ENCODE assay signal across 8 cellular contexts in the genomic region with DNA sequence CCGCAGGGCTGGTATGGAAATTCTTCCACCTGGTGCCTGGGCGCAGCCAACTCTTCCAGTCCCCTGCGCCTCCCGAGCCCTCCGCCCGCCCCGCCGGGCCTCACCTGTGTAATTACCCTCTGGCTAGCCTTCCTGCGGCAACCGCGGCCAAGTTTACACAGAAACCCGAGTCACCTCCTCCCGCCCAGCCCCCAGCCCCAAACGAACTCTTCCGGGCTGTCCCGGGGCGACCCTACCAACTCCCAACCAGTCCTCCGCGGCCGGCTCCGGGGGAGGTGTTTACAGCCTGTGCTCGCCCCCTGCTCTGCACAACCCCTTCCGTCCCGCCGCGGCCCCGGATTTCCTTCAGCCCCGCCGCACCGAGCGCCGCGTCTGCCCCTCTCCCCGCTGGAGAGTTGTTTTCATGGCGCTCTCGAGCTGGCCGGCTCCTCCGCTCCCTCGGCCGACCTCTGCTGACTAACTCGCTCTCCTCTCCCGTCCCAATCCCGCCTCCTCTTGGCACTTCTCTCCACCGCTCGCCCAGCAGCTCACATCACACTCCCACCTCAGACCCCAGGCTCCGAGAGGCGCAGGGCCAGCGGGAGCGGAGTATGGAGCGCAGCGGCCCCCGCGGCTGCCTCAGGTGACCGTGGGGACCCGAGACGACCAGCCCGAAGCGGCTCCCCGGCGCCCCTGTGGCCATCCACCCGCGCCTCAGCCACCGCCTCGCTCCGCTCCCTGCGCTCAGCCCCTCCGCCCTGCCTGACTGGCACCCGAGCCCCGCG. TPM values are rescaled to one million over a fixed set of nuclear protein-coding genes. Genes with fewer than 3 reads are reported as not detected.
A peak's percentile ranks its signal among the peaks of the same experiment; 100 is the strongest.
DNase-seq lines count a peak whose midpoint lies in the region; ATAC-seq and TF ChIP-seq lines count a peak whose summit lies in the region.

No MANE protein-coding gene starts in this region.

- no peaks in the 10 kb centered on the region for H3K27me3 Mint-ChIP-seq in activated T-helper 2 cell treated with anti-CD3 and anti-CD28 coated beads, Interferon-gamma antibody, Interleukin-2, Interleukin-4, amounts not matched to agents 10 μg/mL and 5 μg/mL and 100 μg/mL, durations not matched to agents 14 hours and 24 hours and 36 hours (ENCODE audit: low read depth)
- peaks cover 23% of the 10 kb centered on the region for H3K27me3 Mint-ChIP-seq in nephron progenitor cell (ENCODE audit: low read depth, poor library complexity)

- no peaks in the 10 kb centered on the region for H3K9me3 Mint-ChIP-seq in activated T-helper 2 cell treated with anti-CD3 and anti-CD28 coated beads, Interferon-gamma antibody, Interleukin-2, Interleukin-4, amounts not matched to agents 10 μg/mL and 5 μg/mL and 100 μg/mL, durations not matched to agents 14 hours and 24 hours and 36 hours
- no peaks in the 10 kb centered on the region for H3K9me3 Mint-ChIP-seq in nephron progenitor cell

- H3K27me3 ChIP-seq in PC-9 (ENCODE audit: insufficient read depth, low read depth) (no peaks in the 10 kb centered on the region), stomach smooth muscle (ENCODE audit: control insufficient read depth in 1 of 2, insufficient read depth in 2 of 2, low read length in 2 of 2) (no peaks in the 10 kb centered on the region)

- H3K4me1 Mint-ChIP-seq in activated T-helper 2 cell treated with anti-CD3 and anti-CD28 coated beads, Interferon-gamma antibody, Interleukin-2, Interleukin-4, amounts not matched to agents 10 μg/mL and 5 μg/mL and 100 μg/mL, durations not matched to agents 14 hours and 24 hours and 36 hours (ENCODE audit: low read depth), result peaks cover 36% of the 10 kb centered on the region
- peaks cover 28% of the 10 kb centered on the region for H3K4me1 Mint-ChIP-seq in nephron progenitor cell

- H3K4me1 ChIP-seq in PC-9 (replicated peaks; ENCODE audit: insufficient read depth) (peaks cover 51% of the 10 kb centered on the region), stomach smooth muscle (ENCODE audit: control insufficient read depth, insufficient read depth, low read length) (no peaks in the 10 kb centered on the region)

- H3K36me3 ChIP-seq in PC-9 (ENCODE audit: low read depth), result no peaks in the 10 kb centered on the region
- H3K36me3 ChIP-seq in stomach smooth muscle (ENCODE audit: control insufficient read depth in 2 of 2, insufficient read depth in 2 of 2, low read length in 2 of 2), result no peaks in the 10 kb centered on the region

- peak overlapping the region; percentile 88 for H3K4me3 Mint-ChIP-seq in activated T-helper 2 cell treated with anti-CD3 and anti-CD28 coated beads, Interferon-gamma antibody, Interleukin-2, Interleukin-4, amounts not matched to agents 10 μg/mL and 5 μg/mL and 100 μg/mL, durations not matched to agents 14 hours and 24 hours and 36 hours (ENCODE audit: low read depth)
- H3K4me3 Mint-ChIP-seq in nephron progenitor cell, result peak overlapping the region; percentile 94

- CTCF ChIA-PET in PC-9 (lab: Charles Lee), result interaction anchor here (0.7 kb wide), 1 partner anchor 563 kb away, joined by 3 read pairs; no protein-coding TSS in a partner anchor

- H3K79me2 ChIP-seq in PC-9 (ENCODE audit: low read depth), result peaks cover 11% of the 10 kb centered on the region; the same call in 1 of the 2 replicates

- peaks cover 17% of the 10 kb centered on the region; the same call in 1 of the 2 replicates for H3F3A ChIP-seq in PC-9 (ENCODE audit: insufficient read depth, low read depth)

- DNase-seq in AG09309 (ENCODE audit: low read depth), result no peak
- DNase-seq in PC-9, result peak; percentile 39 to 70
- DNase-seq in activated T-helper 2 cell treated with anti-CD3 and anti-CD28 coated beads, Interferon-gamma antibody, Interleukin-2, Interleukin-4, amounts not matched to agents 10 μg/mL and 5 μg/mL and 100 μg/mL, durations not matched to agents 14 hours and 24 hours and 36 hours (ENCODE audit: low spot score), result peak; percentile 62
- peak; percentile 68 for DNase-seq in fibroblast of pulmonary artery (ENCODE audit: low read depth)
- peak; percentile 78 for DNase-seq in nephron progenitor cell

- peak overlapping the region; percentile 92 for H3K4me3 ChIP-seq in AG09309 (ENCODE audit: control insufficient read depth, low read depth, low read length)
- peak overlapping the region; percentile 89 for H3K4me3 ChIP-seq in PC-9
- H3K4me3 ChIP-seq in fibroblast of pulmonary artery (replicated peaks; ENCODE audit: low read depth, low read length), result peak overlapping the region; percentile 80
- peak overlapping the region; percentile 82 to 91 for H3K4me3 ChIP-seq in stomach smooth muscle (ENCODE audit: low read length in 2 of 2)

- no peaks in the 10 kb centered on the region for H3K9me2 ChIP-seq in PC-9 (ENCODE audit: insufficient read depth)

- H2AFZ ChIP-seq in PC-9, result peak overlapping the region; percentile 93

- H3K36me3 Mint-ChIP-seq in activated T-helper 2 cell treated with anti-CD3 and anti-CD28 coated beads, Interferon-gamma antibody, Interleukin-2, Interleukin-4, amounts not matched to agents 10 μg/mL and 5 μg/mL and 100 μg/mL, durations not matched to agents 14 hours and 24 hours and 36 hours (ENCODE audit: low read depth), result peaks cover 19% of the 10 kb centered on the region
- H3K36me3 Mint-ChIP-seq in nephron progenitor cell (ENCODE audit: low read depth), result peaks cover 18% of the 10 kb centered on the region

- intact Hi-C loops in PC-9 (cut with micrococcal nuclease; ENCODE audit: unreplicated experiment), result loop anchor here (1.0 to 2.0 kb wide), 6 partner anchors 25 to 416 kb away; a partner anchor contains a TSS
- intact Hi-C loops in activated T-helper 2 cell treated with anti-CD3 and anti-CD28 coated beads, Interferon-gamma antibody, Interleukin-2, Interleukin-4, amounts not matched to agents 10 μg/mL and 5 μg/mL and 100 μg/mL, durations not matched to agents 14 hours and 24 hours and 36 hours (cut with micrococcal nuclease), result loop anchor here (1.0 to 10.0 kb wide), 7 partner anchors 20 to 1794 kb away; a partner anchor contains a TSS

- H3K27ac Mint-ChIP-seq in activated T-helper 2 cell treated with anti-CD3 and anti-CD28 coated beads, Interferon-gamma antibody, Interleukin-2, Interleukin-4, amounts not matched to agents 10 μg/mL and 5 μg/mL and 100 μg/mL, durations not matched to agents 14 hours and 24 hours and 36 hours, result peak overlapping the region; percentile 98
- H3K27ac Mint-ChIP-seq in nephron progenitor cell, result peak overlapping the region; percentile 99

- ATAC-seq in GM18909 (IDR thresholded peaks at IDR 0.05; ENCODE audit: poor library complexity, unreplicated experiment) (peak; percentile 25), HG03280 (IDR thresholded peaks at IDR 0.05; ENCODE audit: unreplicated experiment) (peak; percentile 17)

- H3K27ac ChIP-seq in PC-9, result peak overlapping the region; percentile 60
- peak overlapping the region; percentile 88 for H3K27ac ChIP-seq in stomach smooth muscle (ENCODE audit: low read length)

- H4K20me1 ChIP-seq in PC-9 (ENCODE audit: insufficient read depth), result no peaks in the 10 kb centered on the region

- H3K9me3 ChIP-seq in PC-9 (ENCODE audit: insufficient read depth, low read depth) (no peaks in the 10 kb centered on the region), stomach smooth muscle (ENCODE audit: control insufficient read depth in 2 of 2, low read length in 2 of 2) (no peaks in the 10 kb centered on the region)

- peak overlapping the region; percentile 95 for H3K4me2 ChIP-seq in PC-9

- BruUV-seq in PC-9 (replicated peaks; lab: Mats Ljungman, UMichigan), result no TSS peak

- POLR2A ChIA-PET in PC-9 (lab: Charles Lee; ENCODE audit: unreplicated experiment), result interaction anchor here (0.7 kb wide), 1 partner anchor 391 kb away, joined by 3 read pairs; no protein-coding TSS in a partner anchor

- peak overlapping the region; percentile 71 to 80 for H3K9ac ChIP-seq in stomach smooth muscle (ENCODE audit: low read length in 2 of 2)

- TF ChIP-seq CTCF in AG09309 (IDR thresholded peaks at IDR 0.05; ENCODE audit: control insufficient read depth, insufficient read depth, low read depth, low read length, missing control alignments) (no peak), PC-9 (conservative IDR thresholded peaks at IDR 0.05) (no peak; the same call in 1 of the 2 replicates), fibroblast of pulmonary artery (IDR thresholded peaks at IDR 0.05; ENCODE audit: low read length, missing control alignments) (no peak), nephron progenitor cell (IDR thresholded peaks at IDR 0.05) (no peak)

RNA-seq across cellular contexts. Expression of a gene that starts 0.5 kb away (rescaled TPM):
- 30.4 and 35.7 TPM in 2 replicates for total RNA-seq in PC-9 (2021)
- 14.4 TPM in 2 replicates for total RNA-seq in activated T-helper 2 cell treated with anti-CD3 and anti-CD28 coated beads, Interferon-gamma antibody, Interleukin-2, Interleukin-4, amounts not matched to agents 10 μg/mL and 5 μg/mL and 100 μg/mL, durations not matched to agents 14 hours and 24 hours and 36 hours
